ENCODE assay signal across 1 cellular context in the genomic region with DNA sequence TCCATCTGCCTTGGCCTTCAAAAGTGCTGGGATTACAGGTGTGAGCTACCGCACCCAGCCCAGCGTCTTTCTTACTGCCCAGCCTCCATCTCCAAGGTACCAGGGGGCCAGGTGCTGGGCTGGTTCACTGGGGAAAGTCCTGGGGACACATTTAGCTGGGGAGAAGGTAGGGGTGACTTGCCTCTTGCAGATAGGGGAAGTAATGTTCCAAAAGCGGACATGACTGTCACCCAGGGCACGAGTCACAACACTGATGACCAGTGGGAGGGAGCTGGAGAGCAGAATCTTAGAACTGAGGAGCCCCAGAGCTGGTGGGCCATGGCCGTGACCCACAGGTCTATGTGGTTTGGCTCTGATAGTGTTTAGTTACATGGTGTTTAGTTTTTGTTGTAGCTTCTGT.
TF ChIP-seq lines count a peak whose summit lies in the region.

No MANE protein-coding gene starts in this region.

TF ChIP-seq in HepG2, 621 proteins besides CTCF, POLR2A, EP300 and RAD21:
- TF ChIP-seq ZFP37 (CRISPR knock-in tag; IDR thresholded peaks at IDR 0.05; ENCODE audit: borderline replicate concordance), result no peak
- TF ChIP-seq, protein P1, sequence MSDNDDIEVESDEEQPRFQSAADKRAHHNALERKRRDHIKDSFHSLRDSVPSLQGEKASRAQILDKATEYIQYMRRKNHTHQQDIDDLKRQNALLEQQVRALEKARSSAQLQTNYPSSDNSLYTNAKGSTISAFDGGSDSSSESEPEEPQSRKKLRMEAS (IDR thresholded peaks at IDR 0.05), result no peak
- TF ChIP-seq, protein P2, sequence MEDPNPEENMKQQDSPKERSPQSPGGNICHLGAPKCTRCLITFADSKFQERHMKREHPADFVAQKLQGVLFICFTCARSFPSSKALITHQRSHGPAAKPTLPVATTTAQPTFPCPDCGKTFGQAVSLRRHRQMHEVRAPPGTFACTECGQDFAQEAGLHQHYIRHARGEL (CRISPR knock-in tag; IDR thresholded peaks at IDR 0.05), result no peak
TF ChIP-seq in HepG2: peak in this region for 0.
